In the genomic region with DNA sequence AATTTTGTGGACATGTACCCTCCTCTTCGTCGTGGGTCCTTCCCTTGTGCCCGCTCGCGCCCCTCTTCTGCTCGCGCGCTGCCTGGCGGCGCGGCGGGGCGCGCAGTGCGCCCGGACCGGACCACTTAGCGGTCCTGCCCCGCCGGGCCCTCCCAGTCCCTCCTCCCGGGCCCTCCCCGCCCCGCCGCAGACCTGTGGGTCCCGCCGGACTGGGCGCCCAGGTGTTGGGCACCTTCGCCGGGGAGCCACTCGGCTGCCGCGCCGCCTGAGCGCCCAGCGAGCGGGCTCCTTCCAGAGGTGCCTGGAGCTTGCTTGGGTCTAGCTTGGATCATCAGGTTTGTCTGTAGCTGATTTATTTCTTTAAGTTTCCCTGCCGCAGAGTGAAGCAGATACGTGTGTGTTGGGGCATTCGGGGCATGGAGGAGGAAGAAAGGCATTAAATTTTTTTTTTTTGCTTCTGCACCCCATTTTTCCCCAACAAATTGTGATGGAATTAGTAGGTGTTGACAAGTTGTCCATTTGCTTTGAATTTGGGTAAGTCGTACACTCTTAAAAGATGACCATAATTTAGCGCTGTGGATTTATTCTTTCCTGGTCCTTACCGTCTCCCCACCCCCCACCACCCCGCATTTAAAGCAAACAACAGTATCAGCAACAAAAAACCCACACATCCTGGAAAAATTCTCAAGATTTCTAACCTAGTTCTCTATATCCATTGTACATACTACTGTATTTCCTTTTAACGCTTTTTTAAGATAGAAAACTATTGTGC, we compare ENCODE assay signal across 8 cellular contexts. TPM values are rescaled to one million over a fixed set of nuclear protein-coding genes. Genes with fewer than 3 reads are reported as not detected.
A peak's percentile ranks its signal among the peaks of the same experiment; 100 is the strongest.
DNase-seq lines count a peak whose midpoint lies in the region; ATAC-seq, FAIRE-seq and TF ChIP-seq lines count a peak whose summit lies in the region.

No MANE protein-coding gene starts in this region.

- H3K36me3 ChIP-seq in DOHH2 (ENCODE audit: control insufficient read depth, low read length) (peaks cover 12% of the 10 kb centered on the region), brain microvascular endothelial cell (replicated peaks) (no peaks in the 10 kb centered on the region)

- no peak for TF ChIP-seq CTCF in DOHH2 (IDR thresholded peaks at IDR 0.05; ENCODE audit: low read depth, low read length, poor library complexity, severe bottlenecking)
- TF ChIP-seq CTCF in brain microvascular endothelial cell (IDR thresholded peaks at IDR 0.05; ENCODE audit: low read depth, low read length, missing control alignments) = no peak

- in situ Hi-C loops in brain microvascular endothelial cell (cut with HindIII; ENCODE audit: low pct_ligation_motif_present, low sequenced_read_pairs) = no loop called here

- POLR2A ChIA-PET in T-cell (lab: Charles Lee) = interaction anchor here (0.6 to 1.4 kb wide), 5 partner anchors 22 to 1003 kb away, joined by 3 to 6 read pairs (median 4); no protein-coding TSS in a partner anchor

- H3K27ac ChIP-seq in DOHH2 (ENCODE audit: low read depth, low read length) (peak overlapping the region; percentile 68), brain microvascular endothelial cell (peak overlapping the region; percentile 71)

- peaks cover 8% of the 10 kb centered on the region for H3F3A ChIP-seq in DOHH2 (ENCODE audit: control insufficient read depth, insufficient read depth)

- H3K9me3 ChIP-seq in DOHH2 (ENCODE audit: control insufficient read depth, insufficient read depth, low read length) = no peaks in the 10 kb centered on the region

- H3K9me2 ChIP-seq in DOHH2 (replicated peaks; ENCODE audit: control insufficient read depth, low read length) = no peaks in the 10 kb centered on the region

- H3K9me3 Mint-ChIP-seq in T-cell = no peaks in the 10 kb centered on the region

- peak overlapping the region; percentile 86 to 98 for H3K27ac Mint-ChIP-seq in T-cell

- ATAC-seq in GM21515 (IDR thresholded peaks at IDR 0.05; ENCODE audit: unreplicated experiment) (peak; percentile 35), T-cell (replicated peaks in 1 of 4) (peak; percentile 5 to 19 (median 12))

- peaks cover 8 to 13% (median 12%) of the 10 kb centered on the region in 3 donors for H3K4me1 Mint-ChIP-seq in T-cell

- peaks cover 55% of the 10 kb centered on the region for H3K79me2 ChIP-seq in DOHH2 (ENCODE audit: control insufficient read depth, low read length)

- CTCF ChIA-PET in T-cell (lab: Charles Lee) = interaction anchor here in 1 of 2 donors (0.6 to 1.9 kb wide), 4 partner anchors 11 to 242 kb away, joined by 3 to 6 read pairs (median 4); no protein-coding TSS in a partner anchor

- H3K27me3 ChIP-seq in DOHH2 (ENCODE audit: control insufficient read depth, low read length) (no peaks in the 10 kb centered on the region), brain microvascular endothelial cell (replicated peaks) (no peaks in the 10 kb centered on the region)

- H3K4me3 Mint-ChIP-seq in T-cell = peak overlapping the region; percentile 86 to 93 (median 91)

- FAIRE-seq in HTR-8/SVneo (lab: Jason Lieb, UNC) = no peak

- DNase-seq in HTR-8/SVneo (ENCODE audit: insufficient read length, low spot score) (peak; percentile 27), T-cell (peak in 17 of 34 experiments; percentile 1 to 47 (median 20)), brain microvascular endothelial cell (peak; percentile 18), iris pigment epithelial cell (ENCODE audit: low read depth) (peak; percentile 51), SIG-M5 treated with dmso at 0.1 percent for 504 hours (lab: John Stamatoyannopoulos, UW; ENCODE audit: unreplicated experiment) (no peak)
- DNase-seq in stimulated activated CD4-positive, alpha-beta T cell treated with anti-CD3 and anti-CD28 coated beads, Interleukin-15, amount 100 ng/mL, for 24 hours = peak; percentile 62

- H3K4me3 ChIP-seq in DOHH2 (ENCODE audit: low read length) (peak overlapping the region; percentile 85), brain microvascular endothelial cell (ENCODE audit: low read depth, low read length) (peak overlapping the region; percentile 89)

- H3K4me2 ChIP-seq in DOHH2 (ENCODE audit: low read length) = peak overlapping the region; percentile 74

- H3K36me3 Mint-ChIP-seq in T-cell = peaks cover 3% of the 10 kb centered on the region

- H3K27me3 Mint-ChIP-seq in T-cell = no peaks in the 10 kb centered on the region

- peaks cover 23% of the 10 kb centered on the region for H3K4me1 ChIP-seq in DOHH2 (ENCODE audit: control insufficient read depth, low read length)

- H4K20me1 ChIP-seq in DOHH2 (ENCODE audit: control insufficient read depth, insufficient read depth, low read depth, low read length) = no peaks in the 10 kb centered on the region; the same call in 1 of the 2 replicates

RNA-seq across cellular contexts. Expression of a gene that starts 0.9 kb away (rescaled TPM):
- total RNA-seq in T-cell = 10 to 100 TPM; 32.9 to 45.0 (median 44.0) TPM
